ENCODE assay signal across 22 cellular contexts in genomic region chr5:21145376-21145775, GRCh38.
"Had no signal": no experiment of that assay in that cellular context is flagged by ENCODE, and none has a peak within 500 bp of the region (broad histone marks: within the 10 kb centered on the region; RNA-seq: fewer than 3 reads in every experiment).

No MANE protein-coding gene starts in this region.

- H3K4me3 ChIP-seq: coronary artery, left ventricle myocardium inferior, right atrium auricular region, thyroid gland had no signal

- DNase-seq: activated CD4-positive, alpha-beta memory T cell treated with anti-CD3 and anti-CD28 coated beads for 36 hours; activated CD4-positive, alpha-beta T cell treated with anti-CD3 and anti-CD28 coated beads for 4 hours; activated CD8-positive, alpha-beta memory T cell treated with anti-CD3 and anti-CD28 coated beads, Interleukin-2, amount 10 ng/mL, durations not matched to agents 7 days and 5 days; amniotic stem cell; foreskin melanocyte; hypothalamus; kidney; left ventricle myocardium inferior; mammary epithelial cell; midbrain; nephron progenitor cell; nucleus accumbens; stimulated activated CD4-positive, alpha-beta T cell treated with anti-CD3 and anti-CD28 coated beads, Interleukin-2, amount 100 ng/mL, for 24 hours; stimulated activated naive CD4-positive, alpha-beta T cell treated with Interleukin-2 at 50 U/mL for 16 hours; T-helper 2 cell; thyroid gland had no signal

- H3K4me1 Mint-ChIP-seq: activated CD8-positive, alpha-beta memory T cell treated with anti-CD3 and anti-CD28 coated beads, Interleukin-2, amount 10 ng/mL, durations not matched to agents 7 days and 5 days; brain; central memory CD8-positive, alpha-beta T cell; nephron progenitor cell had no signal

- H3K27me3 Mint-ChIP-seq: activated CD4-positive, alpha-beta memory T cell treated with anti-CD3 and anti-CD28 coated beads for 36 hours; activated CD8-positive, alpha-beta memory T cell treated with anti-CD3 and anti-CD28 coated beads, Interleukin-2, amount 10 ng/mL, durations not matched to agents 7 days and 5 days; activated naive CD8-positive, alpha-beta T cell; central memory CD8-positive, alpha-beta T cell; progenitor cell of endocrine pancreas had no signal

- H3K9me3 ChIP-seq: right atrium auricular region, thyroid gland had no signal

- H3K4me1 ChIP-seq: left ventricle myocardium inferior, right atrium auricular region, thyroid gland had no signal

- H3K9me3 Mint-ChIP-seq: nephron progenitor cell had no signal

- H3K27ac ChIP-seq: coronary artery, left ventricle myocardium inferior, right atrium auricular region, thyroid gland had no signal

- H3K27me3 ChIP-seq: right atrium auricular region, thyroid gland had no signal

- H3K4me3 Mint-ChIP-seq: activated CD4-positive, alpha-beta memory T cell treated with anti-CD3 and anti-CD28 coated beads for 36 hours; activated CD8-positive, alpha-beta memory T cell treated with anti-CD3 and anti-CD28 coated beads, Interleukin-2, amount 10 ng/mL, durations not matched to agents 7 days and 5 days; activated naive CD8-positive, alpha-beta T cell; brain; central memory CD8-positive, alpha-beta T cell; nephron progenitor cell had no signal

- FAIRE-seq: kidney had no signal

- ATAC-seq: activated CD8-positive, alpha-beta memory T cell treated with anti-CD3 and anti-CD28 coated beads, Interleukin-2, amount 10 ng/mL, durations not matched to agents 7 days and 5 days had no signal

- H3K27ac Mint-ChIP-seq: activated CD4-positive, alpha-beta memory T cell treated with anti-CD3 and anti-CD28 coated beads for 36 hours; activated CD8-positive, alpha-beta memory T cell treated with anti-CD3 and anti-CD28 coated beads, Interleukin-2, amount 10 ng/mL, durations not matched to agents 7 days and 5 days; activated naive CD8-positive, alpha-beta T cell; brain; nephron progenitor cell; progenitor cell of endocrine pancreas had no signal

- H3K36me3 ChIP-seq: left ventricle myocardium inferior, right atrium auricular region, thyroid gland had no signal

- H3K36me3 Mint-ChIP-seq: activated CD4-positive, alpha-beta memory T cell treated with anti-CD3 and anti-CD28 coated beads for 36 hours; activated CD8-positive, alpha-beta memory T cell treated with anti-CD3 and anti-CD28 coated beads, Interleukin-2, amount 10 ng/mL, durations not matched to agents 7 days and 5 days; activated naive CD8-positive, alpha-beta T cell; brain had no signal
